ENCODE assay signal across 17 cellular contexts in genomic region chr13:74052402-74052928, GRCh38.
DNase-seq lines count a peak whose midpoint lies in the region; ATAC-seq, FAIRE-seq and TF ChIP-seq lines count a peak whose summit lies in the region.
"Had no signal": no experiment of that assay in that cellular context is flagged by ENCODE, and none has a peak within 500 bp of the region (broad histone marks: within the 10 kb centered on the region; RNA-seq: fewer than 3 reads in every experiment).

No MANE protein-coding gene starts in this region.

- H3K36me3 ChIP-seq in GM23338 (ENCODE audit: insufficient read depth) (no peaks in the 10 kb centered on the region), H1 (ENCODE audit: control insufficient read depth in 2 of 4, insufficient read depth in 4 of 4, low read length in 3 of 4) (no peaks in the 10 kb centered on the region), esophagus muscularis mucosa (no peaks in the 10 kb centered on the region), kidney (ENCODE audit: control insufficient read depth in 1 of 2, insufficient read depth in 2 of 2, low read length in 2 of 2) (no peaks in the 10 kb centered on the region)
- H3K36me3 ChIP-seq: esophagus squamous epithelium, ovary, transverse colon had no signal

- no peak overlapping the region for H3K9ac ChIP-seq in H1 (replicated peaks in 1 of 4; ENCODE audit: extremely low read depth in 1 of 4, low read depth in 3 of 4, low read length in 3 of 4)
- H3K9ac ChIP-seq in kidney (ENCODE audit: low read length in 2 of 2): no peak overlapping the region
- H3K9ac ChIP-seq: SK-N-SH had no signal

- no peak overlapping the region for H4K5ac ChIP-seq in H1 (ENCODE audit: insufficient read length, low read depth, low read length)

- peak; percentile 40 for DNase-seq in activated naive CD4-positive, alpha-beta T cell treated with Interleukin-2 at 50 U/mL for 16 hours
- no peak for DNase-seq in activated naive CD4-positive, alpha-beta T cell (lab: John Stamatoyannopoulos, UW)
- DNase-seq in GM23338 (ENCODE audit: low spot score): peak; percentile 51
- DNase-seq in H1 (ENCODE audit: low read depth in 1 of 2, low spot score in 2 of 2): no peak
- peak; percentile 47 for DNase-seq in renal cortical epithelial cell (ENCODE audit: low read depth)
- DNase-seq in esophagus muscularis mucosa (ENCODE audit: extremely low spot score): no peak
- no peak for DNase-seq in activated CD4-positive, CD25-positive, alpha-beta regulatory T cell treated with anti-CD3 and anti-CD28 coated beads, Interleukin-2, amount 50 U/mL, for 72 hours
- no peak for DNase-seq in kidney
- DNase-seq: activated CD4-positive, alpha-beta T cell treated with anti-CD3 and anti-CD28 coated beads, Interleukin-2, amount 10 ng/mL, durations not matched to agents 7 days and 5 days; esophagus squamous epithelium; mammary epithelial cell; NCI-H1436; ovary; SK-N-SH; T1000; transverse colon had no signal

- no peaks in the 10 kb centered on the region for H3K23me2 ChIP-seq in H1 (ENCODE audit: low read depth, low read length)

- H3K9me3 ChIP-seq in H1 (ENCODE audit: insufficient read depth in 2 of 2, low read depth in 1 of 2, low read length in 1 of 2): no peaks in the 10 kb centered on the region
- no peaks in the 10 kb centered on the region for H3K9me3 ChIP-seq in esophagus muscularis mucosa
- H3K9me3 ChIP-seq in kidney (ENCODE audit: control insufficient read depth in 1 of 2, low read length in 2 of 2): no peaks in the 10 kb centered on the region
- H3K9me3 ChIP-seq: esophagus squamous epithelium, ovary, SK-N-SH, transverse colon had no signal

- H4K91ac ChIP-seq in H1 (replicated peaks; ENCODE audit: insufficient read length, low read length): no peak overlapping the region

- H2AFZ ChIP-seq in GM23338: no peak overlapping the region
- H2AFZ ChIP-seq in H1 (ENCODE audit: low read length): peak overlapping the region; percentile 92; the same call in 1 of the 2 replicates

- no peak overlapping the region for H2BK15ac ChIP-seq in H1 (ENCODE audit: low read length)

- no peak overlapping the region for H3K14ac ChIP-seq in H1 (ENCODE audit: insufficient read length)

- ATAC-seq in GM23338: no peak

- no peak overlapping the region for H3K4me3 ChIP-seq in GM23338
- H3K4me3 ChIP-seq in H1 (ENCODE audit: extremely low read depth in 1 of 4, insufficient read depth in 2 of 4, low read depth in 3 of 4, low read length in 4 of 4): no peak overlapping the region
- H3K4me3 ChIP-seq in esophagus muscularis mucosa: no peak overlapping the region
- H3K4me3 ChIP-seq in kidney (ENCODE audit: low read length in 2 of 2): no peak overlapping the region
- H3K4me3 ChIP-seq: esophagus squamous epithelium, ovary, transverse colon had no signal

- intact Hi-C loops in esophagus muscularis mucosa (cut with DNase I) (no loop called here), kidney (cut with DNase I) (no loop called here)

- no peak for TF ChIP-seq POLR2A in H1 (IDR thresholded peaks at IDR 0.05; ENCODE audit: control extremely low read depth in 1 of 2, low read depth in 2 of 2, low read length in 2 of 2)
- no peak for TF ChIP-seq POLR2A in esophagus muscularis mucosa (IDR thresholded peaks at IDR 0.05; ENCODE audit: low read depth)

- no peak overlapping the region for H3K4ac ChIP-seq in H1 (replicated peaks; ENCODE audit: insufficient read length, low read depth, low read length)

- no peaks in the 10 kb centered on the region for H3F3A ChIP-seq in GM23338 (replicated peaks; ENCODE audit: low read depth)

- H3K9me3 Mint-ChIP-seq in GM23338: no peaks in the 10 kb centered on the region

- H3K79me1 ChIP-seq in H1 (ENCODE audit: low read depth, low read length): no peaks in the 10 kb centered on the region

- no peak overlapping the region for H2BK12ac ChIP-seq in H1 (ENCODE audit: low read depth, low read length)

- H4K20me1 ChIP-seq in GM23338 (replicated peaks; ENCODE audit: insufficient read depth) (no peaks in the 10 kb centered on the region), H1 (replicated peaks in 1 of 2; ENCODE audit: control insufficient read depth in 1 of 2, insufficient read depth in 2 of 2, low read length in 2 of 2) (no peaks in the 10 kb centered on the region)

- no peak overlapping the region for H3K4me2 ChIP-seq in GM23338
- H3K4me2 ChIP-seq in H1 (ENCODE audit: insufficient read depth in 1 of 2, low read depth in 2 of 2, low read length in 2 of 2): no peak overlapping the region
- H3K4me2 ChIP-seq: SK-N-SH had no signal

- CTCF ChIA-PET in H1 (lab: Charles Lee; ENCODE audit: partially characterized antibody): no interaction called here

- no peaks in the 10 kb centered on the region for H3K27me3 Mint-ChIP-seq in GM23338 (ENCODE audit: insufficient read depth, low read depth, poor library complexity)
- H3K27me3 Mint-ChIP-seq: activated CD4-positive, alpha-beta T cell treated with anti-CD3 and anti-CD28 coated beads, Interleukin-2, amount 10 ng/mL, durations not matched to agents 7 days and 5 days had no signal

- H3K4me1 Mint-ChIP-seq in GM23338: peaks cover 4% of the 10 kb centered on the region; the same call in 2 of the 3 replicates

- no peaks in the 10 kb centered on the region for H3K27me3 ChIP-seq in GM23338 (ENCODE audit: insufficient read depth)
- no peaks in the 10 kb centered on the region for H3K27me3 ChIP-seq in H1 (replicated peaks in 1 of 4; ENCODE audit: control insufficient read depth in 3 of 4, extremely low read depth in 1 of 4, insufficient read depth in 3 of 4, low read length in 3 of 4)
- H3K27me3 ChIP-seq in esophagus muscularis mucosa: no peaks in the 10 kb centered on the region
- H3K27me3 ChIP-seq: esophagus squamous epithelium, ovary, transverse colon had no signal

- POLR2A ChIA-PET in H1 (lab: Charles Lee; ENCODE audit: partially characterized antibody): no interaction called here

- H2BK5ac ChIP-seq in H1 (ENCODE audit: low read depth, low read length): no peak overlapping the region

- no peaks in the 10 kb centered on the region for H3K9me2 ChIP-seq in GM23338 (ENCODE audit: insufficient read depth)
- H3K9me2 ChIP-seq: SK-N-SH had no signal

- H2BK120ac ChIP-seq in H1 (replicated peaks; ENCODE audit: low read depth, low read length): no peak overlapping the region

- no peak overlapping the region for H2BK20ac ChIP-seq in H1 (ENCODE audit: low read length)

- no peak overlapping the region for H3K4me3 Mint-ChIP-seq in GM23338
- H3K4me3 Mint-ChIP-seq: activated CD4-positive, alpha-beta T cell treated with anti-CD3 and anti-CD28 coated beads, Interleukin-2, amount 10 ng/mL, durations not matched to agents 7 days and 5 days had no signal

- 87% methylated on average over 5 of the region's 5 CpGs; no CpG with 5 or more reads in 1 of the 2 experiments for WGBS in H1 (ENCODE audit: extremely low coverage in 1 of 2, insufficient coverage in 1 of 2, insufficient read length in 1 of 2, insufficient replicate concordance in 2 of 2, low coverage in 1 of 2, low lambda C conversion rate in 2 of 2, missing lambda C conversion rate in 1 of 2), 2 experiments
- WGBS in esophagus muscularis mucosa: 97% methylated on average over 5 of the region's 5 CpGs

- H4K8ac ChIP-seq in H1 (ENCODE audit: extremely low read depth, insufficient read depth, low read length): no peak overlapping the region

- H3K4me1 ChIP-seq in GM23338 (ENCODE audit: insufficient read depth): no peaks in the 10 kb centered on the region
- H3K4me1 ChIP-seq in H1 (replicated peaks in 1 of 4; ENCODE audit: control insufficient read depth in 3 of 4, insufficient read depth in 4 of 4, low read length in 3 of 4): 0 out of 7 replicates have a peak, but pooled peaks cover 0 to 2% (median 0%) of the 10 kb centered on the region in 4 experiments
- peaks cover 20 to 41% (median 38%) of the 10 kb centered on the region in 4 donors for H3K4me1 ChIP-seq in esophagus muscularis mucosa
- H3K4me1 ChIP-seq in kidney (ENCODE audit: control insufficient read depth in 1 of 2, insufficient read depth in 1 of 2, low read depth in 1 of 2, low read length in 2 of 2): peaks cover 0 to 8% of the 10 kb centered on the region in 2 donors

- no peak overlapping the region for H3K27ac Mint-ChIP-seq in GM23338
- H3K27ac Mint-ChIP-seq: activated CD4-positive, alpha-beta T cell treated with anti-CD3 and anti-CD28 coated beads, Interleukin-2, amount 10 ng/mL, durations not matched to agents 7 days and 5 days had no signal

- FAIRE-seq in H1 (lab: Jason Lieb, UNC) (no peak), kidney (lab: Jason Lieb, UNC) (no peak)
- FAIRE-seq: H54 had no signal

- H2AK5ac ChIP-seq in H1 (ENCODE audit: low read depth, low read length): no peak overlapping the region

- H3K79me2 ChIP-seq in GM23338 (replicated peaks; ENCODE audit: insufficient read depth) (peaks cover 14% of the 10 kb centered on the region; the same call in 1 of the 2 replicates), H1 (ENCODE audit: control insufficient read depth in 1 of 2, insufficient read depth in 2 of 2, low read length in 2 of 2) (no peaks in the 10 kb centered on the region; a peak in 1 of 4 replicates)

- H3K23ac ChIP-seq in H1 (ENCODE audit: insufficient read length): no peak overlapping the region

- H3K27ac ChIP-seq in GM23338 (ENCODE audit: low read depth) (no peak overlapping the region), H1 (ENCODE audit: low read depth, low read length) (no peak overlapping the region), esophagus muscularis mucosa (replicated peaks in 1 of 4) (no peak overlapping the region), kidney (ENCODE audit: low read depth in 2 of 2, low read length in 2 of 2) (no peak overlapping the region)
- H3K27ac ChIP-seq: esophagus squamous epithelium, ovary, transverse colon had no signal

- no peaks in the 10 kb centered on the region for H3K36me3 Mint-ChIP-seq in GM23338 (ENCODE audit: low read depth)

- no peak for TF ChIP-seq CTCF in GM23338 (conservative IDR thresholded peaks at IDR 0.05; ENCODE audit: low read depth in 2 of 2)
- no peak for TF ChIP-seq CTCF in H1 (IDR thresholded peaks at IDR 0.05; ENCODE audit: control extremely low read depth in 1 of 3, insufficient read depth in 1 of 3, low read depth in 1 of 3, low read length in 3 of 3)
- no peak for TF ChIP-seq CTCF in esophagus muscularis mucosa (IDR thresholded peaks at IDR 0.05)
- no peak for TF ChIP-seq CTCF in kidney (IDR thresholded peaks at IDR 0.05; ENCODE audit: borderline replicate concordance, extremely low read depth, insufficient read depth)

- no peak overlapping the region for H3K56ac ChIP-seq in H1 (replicated peaks; ENCODE audit: insufficient read length, low read depth, low read length)

- no peak overlapping the region for H3K18ac ChIP-seq in H1 (ENCODE audit: extremely low read depth, low read length)

- TF ChIP-seq EP300 in H1 (IDR thresholded peaks at IDR 0.05; ENCODE audit: borderline replicate concordance in 1 of 2, low read depth in 2 of 2, low read length in 2 of 2) (no peak), esophagus muscularis mucosa (IDR thresholded peaks at IDR 0.05) (no peak)

- TF ChIP-seq RAD21 in H1 (IDR thresholded peaks at IDR 0.05 in 1 of 2, conservative IDR thresholded peaks at IDR 0.05 in 1 of 2; ENCODE audit: low read depth in 2 of 2, low read length in 2 of 2): no peak

TF ChIP-seq in GM23338, 12 proteins besides CTCF, POLR2A, EP300 and RAD21 (continues in another document):
- TF ChIP-seq JUNB (IDR thresholded peaks at IDR 0.05; ENCODE audit: unreplicated experiment) (no peak), ZNF331 (CRISPR knock-in tag; IDR thresholded peaks at IDR 0.05; ENCODE audit: low read depth) (no peak)

Comparison
In these comparisons a context has a peak if more than half of its experiments do, and no peak if none do; other contexts are left out.
1. DNase-seq: peak in activated naive CD4-positive, alpha-beta T cell treated with Interleukin-2 at 50 U/mL for 16 hours (single experiment), GM23338 (single experiment) and renal cortical epithelial cell (single experiment); none in activated naive CD4-positive, alpha-beta T cell (0 of 4), H1 (0 of 2), esophagus muscularis mucosa (single experiment), activated CD4-positive, CD25-positive, alpha-beta regulatory T cell treated with anti-CD3 and anti-CD28 coated beads, Interleukin-2, amount 50 U/mL, for 72 hours (single experiment) and kidney (single experiment).